Comparison of ENCODE assay signal across 10 cellular contexts in the genomic region with DNA sequence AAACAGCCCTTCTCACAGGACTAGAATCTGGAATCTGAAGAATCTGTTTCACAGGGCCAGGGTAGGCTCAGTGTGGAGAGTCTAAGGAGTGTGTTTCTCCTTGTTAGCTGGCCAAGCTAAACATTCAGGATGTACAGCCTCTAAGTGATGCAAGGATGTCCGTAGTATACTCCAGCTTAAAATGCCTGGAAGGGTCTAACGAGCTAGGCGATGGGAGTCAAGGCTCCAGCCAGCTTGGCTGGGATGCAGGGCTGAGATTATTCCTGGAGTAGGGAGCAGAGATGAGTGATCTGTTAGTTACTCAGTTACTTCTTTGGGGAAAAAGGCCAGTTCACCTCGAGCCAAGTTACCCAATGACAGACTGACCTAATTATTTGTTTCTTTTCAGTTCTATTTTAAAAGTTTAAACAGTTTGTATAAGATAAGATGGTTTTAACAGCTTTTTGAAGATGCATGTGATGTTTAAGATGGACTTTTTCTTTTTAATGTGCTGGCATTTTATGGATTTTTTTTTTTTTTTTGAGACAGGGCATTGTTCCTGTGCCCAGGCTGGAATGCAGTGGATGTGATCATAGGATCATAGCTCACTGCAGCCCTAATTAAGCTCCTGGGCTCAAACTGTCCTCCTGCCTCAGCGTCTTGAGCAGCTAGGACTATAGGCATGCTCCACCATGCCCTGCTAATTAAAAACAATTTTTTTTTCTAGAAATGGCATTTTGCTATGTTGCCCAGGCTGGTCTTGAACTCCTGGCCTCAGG. TPM values are rescaled to one million over a fixed set of nuclear protein-coding genes. Genes with fewer than 3 reads are reported as not detected.
DNase-seq lines count a peak whose midpoint lies in the region; ATAC-seq and TF ChIP-seq lines count a peak whose summit lies in the region.
"Had no signal": no experiment of that assay in that cellular context is flagged by ENCODE, and none has a peak within 500 bp of the region (broad histone marks: within the 10 kb centered on the region; RNA-seq: fewer than 3 reads in every experiment).

No MANE protein-coding gene starts in this region.

- peaks cover 0 to 14% (median 3%) of the 10 kb centered on the region in 3 donors for H3K36me3 Mint-ChIP-seq in CD8-positive, alpha-beta memory T cell
- peaks cover 9% of the 10 kb centered on the region for H3K36me3 Mint-ChIP-seq in T-cell
- H3K36me3 Mint-ChIP-seq in stimulated activated memory B cell treated with anti-CD40 and anti-IgM and Interleukin-4, amounts not matched to agents 10 μg/mL and 1 μg/mL and 100 μg/mL, for 72 hours = no peaks in the 10 kb centered on the region
- H3K36me3 Mint-ChIP-seq: stimulated activated naive B cell treated with anti-CD40 and anti-IgM and Interleukin-4, amounts not matched to agents 10 μg/mL and 1 μg/mL and 100 μg/mL, for 72 hours had no signal

- H3K27me3 ChIP-seq in CD8-positive, alpha-beta memory T cell (ENCODE audit: insufficient read depth, low read length, poor library complexity, severe bottlenecking) = no peaks in the 10 kb centered on the region
- no peaks in the 10 kb centered on the region for H3K27me3 ChIP-seq in gastroesophageal sphincter

- no peaks in the 10 kb centered on the region for H3K9me3 Mint-ChIP-seq in CD8-positive, alpha-beta memory T cell
- H3K9me3 Mint-ChIP-seq in T-cell = no peaks in the 10 kb centered on the region
- no peaks in the 10 kb centered on the region for H3K9me3 Mint-ChIP-seq in stimulated activated memory B cell treated with anti-CD40 and anti-IgM and Interleukin-4, amounts not matched to agents 10 μg/mL and 1 μg/mL and 100 μg/mL, for 72 hours
- H3K9me3 Mint-ChIP-seq: stimulated activated naive B cell treated with anti-CD40 and anti-IgM and Interleukin-4, amounts not matched to agents 10 μg/mL and 1 μg/mL and 100 μg/mL, for 72 hours had no signal

- H3K4me3 ChIP-seq in CD8-positive, alpha-beta memory T cell (ENCODE audit: low read length) = no peak overlapping the region
- no peak overlapping the region for H3K4me3 ChIP-seq in gastroesophageal sphincter

- intact Hi-C loops in posterior vena cava (cut with DNase I) = loop anchor here in 1 of 2 donors (5.0 kb wide), 1 partner anchor 42 kb away; a partner anchor contains a TSS

- ATAC-seq in T-cell (replicated peaks in 1 of 4) (no peak), gastroesophageal sphincter (peak; percentile 88), HG03442 (IDR thresholded peaks at IDR 0.05; ENCODE audit: unreplicated experiment) (no peak), HG02759 (IDR thresholded peaks at IDR 0.05; ENCODE audit: unreplicated experiment) (no peak)
- no peak for ATAC-seq in stimulated activated memory B cell treated with anti-CD40 and anti-IgM and Interleukin-4, amounts not matched to agents 10 μg/mL and 1 μg/mL and 100 μg/mL, for 72 hours
- ATAC-seq: stimulated activated naive B cell treated with anti-CD40 and anti-IgM and Interleukin-4, amounts not matched to agents 10 μg/mL and 1 μg/mL and 100 μg/mL, for 72 hours had no signal

- no peaks in the 10 kb centered on the region for H3K36me3 ChIP-seq in CD8-positive, alpha-beta memory T cell (ENCODE audit: insufficient read depth, low read length)
- H3K36me3 ChIP-seq in gastroesophageal sphincter = no peaks in the 10 kb centered on the region

- H3K27me3 Mint-ChIP-seq in CD8-positive, alpha-beta memory T cell = no peaks in the 10 kb centered on the region
- no peaks in the 10 kb centered on the region for H3K27me3 Mint-ChIP-seq in T-cell
- no peaks in the 10 kb centered on the region for H3K27me3 Mint-ChIP-seq in stimulated activated memory B cell treated with anti-CD40 and anti-IgM and Interleukin-4, amounts not matched to agents 10 μg/mL and 1 μg/mL and 100 μg/mL, for 72 hours
- H3K27me3 Mint-ChIP-seq: stimulated activated naive B cell treated with anti-CD40 and anti-IgM and Interleukin-4, amounts not matched to agents 10 μg/mL and 1 μg/mL and 100 μg/mL, for 72 hours had no signal

- H3K4me1 Mint-ChIP-seq in CD8-positive, alpha-beta memory T cell = peaks cover 52 to 74% (median 69%) of the 10 kb centered on the region in 3 donors
- peaks cover 19 to 59% (median 49%) of the 10 kb centered on the region in 3 donors for H3K4me1 Mint-ChIP-seq in T-cell
- H3K4me1 Mint-ChIP-seq in stimulated activated memory B cell treated with anti-CD40 and anti-IgM and Interleukin-4, amounts not matched to agents 10 μg/mL and 1 μg/mL and 100 μg/mL, for 72 hours = peaks cover 6% of the 10 kb centered on the region

- peak overlapping the region in 1 of 7 donors; percentile 9 for H3K4me3 Mint-ChIP-seq in CD8-positive, alpha-beta memory T cell
- no peak overlapping the region for H3K4me3 Mint-ChIP-seq in T-cell
- no peak overlapping the region for H3K4me3 Mint-ChIP-seq in stimulated activated memory B cell treated with anti-CD40 and anti-IgM and Interleukin-4, amounts not matched to agents 10 μg/mL and 1 μg/mL and 100 μg/mL, for 72 hours
- H3K4me3 Mint-ChIP-seq: stimulated activated naive B cell treated with anti-CD40 and anti-IgM and Interleukin-4, amounts not matched to agents 10 μg/mL and 1 μg/mL and 100 μg/mL, for 72 hours had no signal

- CTCF ChIA-PET in CD8-positive, alpha-beta memory T cell (lab: Charles Lee) = no interaction called here
- CTCF ChIA-PET in T-cell (lab: Charles Lee) = interaction anchor here in 1 of 2 donors (0.7 kb wide), 1 partner anchor 251 kb away, joined by 3 read pairs; no protein-coding TSS in a partner anchor

- TF ChIP-seq CTCF in gastroesophageal sphincter (IDR thresholded peaks at IDR 0.05) = no peak

- 13 to 17% methylated on average over 5 of the region's 5 CpGs for WGBS in gastroesophageal sphincter (ENCODE audit: low coverage in 1 of 2), 2 donors

- TF ChIP-seq EP300 in gastroesophageal sphincter (IDR thresholded peaks at IDR 0.05) = no peak

- POLR2A ChIA-PET in CD8-positive, alpha-beta memory T cell (lab: Charles Lee) = no interaction called here
- POLR2A ChIA-PET in T-cell (lab: Charles Lee) = no interaction called here

- TF ChIP-seq POLR2A in gastroesophageal sphincter (IDR thresholded peaks at IDR 0.05) = no peak

- H3K9me3 ChIP-seq in CD8-positive, alpha-beta memory T cell (ENCODE audit: low read length) = no peaks in the 10 kb centered on the region
- H3K9me3 ChIP-seq in gastroesophageal sphincter = no peaks in the 10 kb centered on the region

- peaks cover 9% of the 10 kb centered on the region for H3K4me1 ChIP-seq in CD8-positive, alpha-beta memory T cell (ENCODE audit: insufficient read depth, low read length)
- peaks cover 14 to 79% (median 15%) of the 10 kb centered on the region in 3 donors for H3K4me1 ChIP-seq in gastroesophageal sphincter

- no peak overlapping the region for H3K27ac ChIP-seq in CD8-positive, alpha-beta memory T cell (ENCODE audit: low read depth, low read length)
- peak overlapping the region; percentile 1 to 78 (median 76) for H3K27ac ChIP-seq in gastroesophageal sphincter

- H3K27ac Mint-ChIP-seq in CD8-positive, alpha-beta memory T cell = peak overlapping the region in 6 of 8 donors; percentile 26 to 80 (median 62)
- peak overlapping the region; percentile 24 to 68 for H3K27ac Mint-ChIP-seq in T-cell
- no peak overlapping the region for H3K27ac Mint-ChIP-seq in stimulated activated memory B cell treated with anti-CD40 and anti-IgM and Interleukin-4, amounts not matched to agents 10 μg/mL and 1 μg/mL and 100 μg/mL, for 72 hours
- H3K27ac Mint-ChIP-seq: stimulated activated naive B cell treated with anti-CD40 and anti-IgM and Interleukin-4, amounts not matched to agents 10 μg/mL and 1 μg/mL and 100 μg/mL, for 72 hours had no signal

- no peak for DNase-seq in CD8-positive, alpha-beta memory T cell
- DNase-seq in T-cell (no peak), posterior vena cava (ENCODE audit: low spot score) (peak; percentile 91)
- no peak for DNase-seq in activated naive CD4-positive, alpha-beta T cell (lab: John Stamatoyannopoulos, UW)
- DNase-seq: activated T-cell treated with anti-CD3 and anti-CD28 coated beads, Interleukin-2, amount 50 U/mL, for 1 hour; stimulated activated naive B cell treated with anti-CD40 and anti-IgM and Interleukin-4, amounts not matched to agents 10 μg/mL and 1 μg/mL and 100 μg/mL, for 72 hours had no signal

RNA-seq across cellular contexts. Expression of a gene that starts 41.1 kb away (rescaled TPM):
- 10 to 100 TPM; 45.2 to 45.6 TPM for total RNA-seq in CD8-positive, alpha-beta memory T cell
- polyA plus RNA-seq in CD8-positive, alpha-beta memory T cell = 104 TPM
- 100 to 1,000 TPM; 150 to 321 (median 229) TPM for total RNA-seq in T-cell
- 100 to 1,000 TPM in 3 of 4 donors, 10 to 100 TPM in 1; 65.8 to 174 (median 126) TPM for total RNA-seq in gastroesophageal sphincter
- total RNA-seq in posterior vena cava = 10 to 100 TPM; 63.4 to 83.9 TPM
